Comparison of ENCODE assay signal across 1 cellular context in genomic region chr13:79307433-79307861, GRCh38.
TF ChIP-seq lines count a peak whose summit lies in the region.

No MANE protein-coding gene starts in this region.

TF ChIP-seq in HepG2, 621 proteins besides CTCF, POLR2A, EP300 and RAD21 (continued from another document):
- TF ChIP-seq AHDC1 (CRISPR knock-in tag; IDR thresholded peaks at IDR 0.05; ENCODE audit: borderline replicate concordance): peak; percentile 54; the same call in 1 of the 2 replicates
- TF ChIP-seq ZSCAN25 (CRISPR knock-in tag; IDR thresholded peaks at IDR 0.05): no peak
- TF ChIP-seq ZNF841 (CRISPR knock-in tag; IDR thresholded peaks at IDR 0.05; ENCODE audit: borderline replicate concordance): no peak
- no peak for TF ChIP-seq ETV6 (CRISPR knock-in tag; conservative IDR thresholded peaks at IDR 0.05)
- no peak for TF ChIP-seq MLLT10 (CRISPR knock-in tag; IDR thresholded peaks at IDR 0.05)
- TF ChIP-seq CEBPG (CRISPR knock-in tag; IDR thresholded peaks at IDR 0.05): no peak
- TF ChIP-seq ZNF709 (CRISPR knock-in tag; IDR thresholded peaks at IDR 0.05): peak; percentile 98; the same call in 1 of the 2 replicates
- no peak for TF ChIP-seq ZNF747 (CRISPR knock-in tag; IDR thresholded peaks at IDR 0.05; ENCODE audit: borderline replicate concordance)
